In genomic region chr6:26285143-26286134, GRCh38 we compare ENCODE assay signal across 8 cellular contexts.
A peak's percentile ranks its signal among the peaks of the same experiment; 100 is the strongest.
DNase-seq lines count a peak whose midpoint lies in the region; ATAC-seq and TF ChIP-seq lines count a peak whose summit lies in the region.

No MANE protein-coding gene starts in this region.

- peak; percentile 99 for DNase-seq in AG09319 (ENCODE audit: extremely low read depth, low read depth)
- DNase-seq in NCI-H446 (lab: John Stamatoyannopoulos, UW) = peak; percentile 98
- peak; percentile 99 for DNase-seq in cerebellar cortex (ENCODE audit: low spot score)
- DNase-seq in islet precursor cell = peak; percentile 99
- peak; percentile 91 for DNase-seq in stimulated activated CD4-positive, alpha-beta T cell treated with anti-CD3 and anti-CD28 coated beads, Interleukin-12 subunit alpha, Interleukin-12 subunit beta, amount 100 ng/mL, for 4 hours

- peak; percentile 71 for ATAC-seq in GM19025 (IDR thresholded peaks at IDR 0.05; ENCODE audit: low read depth, unreplicated experiment)
- ATAC-seq in HG03342 (IDR thresholded peaks at IDR 0.05; ENCODE audit: unreplicated experiment) = peak; percentile 74
- peak; percentile 80 for ATAC-seq in activated CD4-positive, CD25-positive, alpha-beta regulatory T cell treated with anti-CD3 and anti-CD28 coated beads, Interleukin-2, amount 50 U/mL, for 24 hours

- TF ChIP-seq CTCF in AG09319 (IDR thresholded peaks at IDR 0.05; ENCODE audit: low read depth, low read length) = no peak

Comparison
In these comparisons a context has a peak if more than half of its experiments do, and no peak if none do; other contexts are left out.
1. Peak in every context shown above with its lines: DNase-seq and ATAC-seq.